Comparison of ENCODE assay signal across 8 cellular contexts in the genomic region with DNA sequence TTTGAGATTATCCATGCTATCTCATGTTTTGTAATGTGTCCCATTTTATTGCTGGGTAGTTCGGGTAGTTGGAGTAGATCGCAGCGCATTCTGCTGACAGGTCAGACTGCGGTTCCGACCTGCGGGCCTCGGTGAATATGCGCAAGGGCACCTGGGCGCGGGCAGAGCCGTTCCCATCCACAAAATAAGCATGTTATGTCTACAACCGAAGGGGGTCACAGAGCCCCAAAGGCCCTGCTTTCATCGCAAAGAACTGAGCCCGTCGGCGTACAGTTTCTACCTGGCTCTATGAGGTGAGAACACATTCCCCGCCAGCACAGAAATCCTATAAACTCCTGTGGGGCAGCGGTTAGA.
DNase-seq lines count a peak whose midpoint lies in the region; ATAC-seq and TF ChIP-seq lines count a peak whose summit lies in the region.

No MANE protein-coding gene starts in this region.

- peak overlapping the region; percentile 30 for H3K27ac ChIP-seq in CD4-positive, alpha-beta T cell (ENCODE audit: low read depth, low read length)
- peak overlapping the region in 1 of 2 donors; percentile 59 for H3K27ac ChIP-seq in testis

- H3K4me1 Mint-ChIP-seq in CD4-positive, alpha-beta T cell (ENCODE audit: low read depth), result peaks cover 43% of the 10 kb centered on the region
- H3K4me1 Mint-ChIP-seq in IgD-negative memory B cell (peaks cover 15 to 34% (median 26%) of the 10 kb centered on the region in 3 donors), neural crest cell (peaks cover 17% of the 10 kb centered on the region)

- H3K9me3 ChIP-seq in CD4-positive, alpha-beta T cell (ENCODE audit: control insufficient read depth, low read length), result no peaks in the 10 kb centered on the region
- H3K9me3 ChIP-seq in testis, result no peaks in the 10 kb centered on the region

- peaks cover 3% of the 10 kb centered on the region for H3K4me1 ChIP-seq in testis

- TF ChIP-seq POLR2A in testis (IDR thresholded peaks at IDR 0.05), result no peak

- H3K27me3 ChIP-seq in CD4-positive, alpha-beta T cell (ENCODE audit: control insufficient read depth, insufficient read depth, low read length), result peaks cover 25% of the 10 kb centered on the region
- H3K27me3 ChIP-seq in testis, result no peaks in the 10 kb centered on the region

- H3K27me3 Mint-ChIP-seq in CD4-positive, alpha-beta T cell, result peaks cover 60% of the 10 kb centered on the region
- H3K27me3 Mint-ChIP-seq in IgD-negative memory B cell (peaks cover 37% of the 10 kb centered on the region), neural crest cell (ENCODE audit: low read depth) (peaks cover 79% of the 10 kb centered on the region)

- no peak for TF ChIP-seq CTCF in CD4-positive, alpha-beta T cell (IDR thresholded peaks at IDR 0.05)
- no peak for TF ChIP-seq CTCF in neural crest cell (conservative IDR thresholded peaks at IDR 0.05)
- TF ChIP-seq CTCF in testis (IDR thresholded peaks at IDR 0.05), result no peak

- no peaks in the 10 kb centered on the region for H3K36me3 ChIP-seq in testis (ENCODE audit: low read depth, missing control alignments)

- peak overlapping the region; percentile 97 for H3K27ac Mint-ChIP-seq in CD4-positive, alpha-beta T cell
- H3K27ac Mint-ChIP-seq in IgD-negative memory B cell, result peak overlapping the region; percentile 83 to 100 (median 100)
- no peak overlapping the region for H3K27ac Mint-ChIP-seq in neural crest cell (ENCODE audit: unreplicated experiment)

- POLR2A ChIA-PET in CD4-positive, alpha-beta T cell (lab: Charles Lee), result interaction anchor here (0.6 to 2.1 kb wide), 10 partner anchors 11 to 1250 kb away, joined by 3 to 14 read pairs (median 4); a partner anchor contains a TSS

- CTCF ChIA-PET in CD4-positive, alpha-beta T cell (lab: Charles Lee), result no interaction called here

- DNase-seq in CD4-positive, alpha-beta T cell, result no peak
- DNase-seq in ecto neural progenitor cell (ENCODE audit: low spot score) (peak; percentile 58), neural crest cell (ENCODE audit: low read depth, low spot score) (no peak), testis (no peak), activated gamma-delta T cell treated with Interleukin-2 at 50 U/mL for 16 hours (no peak), RKO (ENCODE audit: low spot score) (no peak)
- DNase-seq in central memory CD4-positive, alpha-beta T cell, result no peak

- H3K4me3 Mint-ChIP-seq in CD4-positive, alpha-beta T cell, result peak overlapping the region; percentile 93
- peak overlapping the region; percentile 86 to 100 (median 98) for H3K4me3 Mint-ChIP-seq in IgD-negative memory B cell
- H3K4me3 Mint-ChIP-seq in neural crest cell, result peak overlapping the region; percentile 89

- peak overlapping the region in 1 of 2 donors; percentile 56 for H3K4me3 ChIP-seq in testis

- peaks cover 2% of the 10 kb centered on the region for H3K9me3 Mint-ChIP-seq in CD4-positive, alpha-beta T cell
- H3K9me3 Mint-ChIP-seq in IgD-negative memory B cell (peaks cover 0 to 8% (median 4%) of the 10 kb centered on the region in 3 donors), neural crest cell (peaks cover 5% of the 10 kb centered on the region)

- ATAC-seq in CD4-positive, alpha-beta T cell (ENCODE audit: poor library complexity), result no peak

- WGBS in testis, 2 donors, result 9% methylated on average over 18 of the region's 18 CpGs

- H3K36me3 Mint-ChIP-seq in CD4-positive, alpha-beta T cell (ENCODE audit: low read depth), result peaks cover 10% of the 10 kb centered on the region
- H3K36me3 Mint-ChIP-seq in IgD-negative memory B cell (peaks cover 5% of the 10 kb centered on the region), neural crest cell (ENCODE audit: low read depth) (peaks cover 2% of the 10 kb centered on the region)

- intact Hi-C loops in CD4-positive, alpha-beta T cell (cut with DNase I, micrococcal nuclease), result loop anchor here in 1 of 2 experiments (5.0 kb wide), 1 partner anchor 158 kb away; a partner anchor contains a TSS
- intact Hi-C loops in testis (cut with DNase I; ENCODE audit: low total_unique reads), result no loop called here
